ENCODE assay signal across 1 cellular context in genomic region chr6:131586544-131586943, GRCh38.
TF ChIP-seq lines count a peak whose summit lies in the region.

No MANE protein-coding gene starts in this region.

TF ChIP-seq in IMR-90, 13 proteins besides CTCF, POLR2A, EP300 and RAD21 (continued from another document):
- TF ChIP-seq USF2 (IDR thresholded peaks at IDR 0.05; ENCODE audit: low read depth, low read length), result no peak
TF ChIP-seq in IMR-90: peak in this region for 1.
